Comparison of ENCODE assay signal across 8 cellular contexts in the genomic region with DNA sequence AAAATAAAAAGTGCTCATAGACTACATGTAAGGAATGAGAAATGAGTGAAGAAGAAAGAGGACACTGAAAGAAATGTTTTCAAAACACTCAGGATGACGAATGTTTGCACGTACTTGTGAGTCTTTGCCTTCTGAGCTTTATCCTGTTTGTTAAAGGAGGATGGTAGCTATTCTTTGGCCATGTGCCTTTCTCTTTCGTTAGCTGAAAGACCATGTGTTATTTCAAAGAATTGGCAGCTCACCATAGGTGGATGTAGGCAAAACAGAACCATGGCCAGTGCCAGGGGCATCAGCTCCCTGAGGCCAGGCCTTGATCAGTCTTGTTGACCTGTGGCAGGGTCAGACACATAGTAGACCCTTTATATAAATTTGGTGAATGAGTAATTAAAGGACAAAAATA.
"Had no signal": no experiment of that assay in that cellular context is flagged by ENCODE, and none has a peak within 500 bp of the region (broad histone marks: within the 10 kb centered on the region; RNA-seq: fewer than 3 reads in every experiment).

No MANE protein-coding gene starts in this region.

- H3K4me3 ChIP-seq: GM12878 had no signal

- FAIRE-seq: G401.6, GM12878, GM12891, GM12892, GM18507, GM19239 had no signal

- ATAC-seq: GM12878 had no signal

- DNase-seq: GDM1, GF-D8 had no signal
